Comparison of ENCODE assay signal across 8 cellular contexts in the genomic region with DNA sequence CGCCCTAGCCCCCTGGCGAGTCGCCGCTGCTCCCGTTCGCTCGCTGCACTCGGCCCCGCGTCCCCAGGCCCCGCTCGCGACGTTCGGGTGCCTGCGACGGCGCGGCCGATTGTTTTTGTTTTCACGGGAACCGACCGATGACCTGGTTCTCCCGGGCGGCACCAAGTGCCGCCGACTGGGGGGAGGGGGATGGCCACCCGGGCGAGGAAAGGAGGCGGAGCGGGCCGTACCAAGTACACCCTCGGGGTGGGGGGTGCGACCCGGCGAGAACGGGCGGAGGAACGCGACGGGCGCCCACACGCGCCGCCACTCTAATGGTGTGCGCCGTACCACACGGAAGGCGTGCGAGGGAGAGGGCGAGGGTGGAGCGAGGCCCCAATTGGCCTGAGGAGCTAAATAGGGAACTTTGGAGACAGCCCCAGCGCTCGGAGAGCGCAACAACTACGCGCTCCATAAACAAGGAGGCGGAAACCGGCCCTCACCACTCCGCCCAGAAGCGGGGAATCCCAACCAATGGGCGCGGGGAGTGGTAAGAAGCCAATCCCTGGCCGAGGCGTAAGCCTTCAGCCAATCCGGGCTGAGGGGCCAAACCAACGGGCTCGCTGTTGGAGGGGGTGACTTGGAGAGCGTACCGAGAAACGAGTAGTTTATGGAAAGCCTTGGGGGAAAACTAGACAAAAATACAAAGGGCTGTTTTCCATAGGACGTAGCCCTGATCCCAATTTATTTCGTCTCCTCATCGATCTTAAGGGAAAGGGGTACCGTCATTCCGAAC. TPM values are rescaled to one million over a fixed set of nuclear protein-coding genes. Genes with fewer than 3 reads are reported as not detected.
DNase-seq lines count a peak whose midpoint lies in the region; ATAC-seq and TF ChIP-seq lines count a peak whose summit lies in the region.
"Not testable (repeated sequence)": the region's sequence is repeated elsewhere in the genome, so short reads cannot be mapped to it uniquely, and the experiment has no call there.

No MANE protein-coding gene starts in this region.

- H3K79me1 ChIP-seq in IMR-90 (ENCODE audit: low read depth in 1 of 2, low read length in 2 of 2), result not testable (repeated sequence)

- not testable (repeated sequence) for H3K27me3 ChIP-seq in H7 (ENCODE audit: control insufficient read depth, insufficient read depth, low read length); IMR-90 (ENCODE audit: control insufficient read depth, insufficient read depth, low read length); iPS-20b (ENCODE audit: insufficient read depth, low read length); tibial artery

- H2AK5ac ChIP-seq in IMR-90 (ENCODE audit: low read depth, low read length), result not testable (repeated sequence)

- not testable (repeated sequence) for H2BK15ac ChIP-seq in IMR-90 (ENCODE audit: low read depth, low read length)

- H2BK20ac ChIP-seq in IMR-90 (ENCODE audit: low read depth, low read length), result peak overlapping the region; percentile 80; the same call in 1 of the 2 replicates

- not testable (repeated sequence) for TF ChIP-seq RAD21 in IMR-90 (IDR thresholded peaks at IDR 0.05; ENCODE audit: low read length)

- not testable (repeated sequence) for H4K91ac ChIP-seq in IMR-90 (ENCODE audit: insufficient read depth, low read depth, low read length)

- peak overlapping the region; percentile 68 for H3K4me3 ChIP-seq in H7 (ENCODE audit: insufficient read depth, low read depth, low read length)
- peak overlapping the region; percentile 99 for H3K4me3 ChIP-seq in IMR-90 (ENCODE audit: insufficient read depth, low read depth, low read length)
- peak overlapping the region; percentile 77 for H3K4me3 ChIP-seq in iPS-20b (ENCODE audit: low read length)
- H3K4me3 ChIP-seq in tibial artery, result peak overlapping the region; percentile 59 to 84

- dilution Hi-C loops in IMR-90 (cut with HindIII; ENCODE audit: low sequenced_read_pairs, unreplicated experiment), result not testable (repeated sequence)

- peak overlapping the region; percentile 88 for H2AFZ ChIP-seq in IMR-90 (replicated peaks; ENCODE audit: low read length, poor library complexity)

- not testable (repeated sequence) for H3K9me1 ChIP-seq in IMR-90 (ENCODE audit: insufficient read depth, low read length)

- H4K20me1 ChIP-seq in IMR-90 (ENCODE audit: insufficient read depth, low read length), result not testable (repeated sequence)

- not testable (repeated sequence) for H3K36me3 ChIP-seq in H7 (replicated peaks; ENCODE audit: control insufficient read depth, insufficient read depth, low read length); IMR-90 (ENCODE audit: control insufficient read depth, insufficient read depth, low read length); iPS-20b (ENCODE audit: insufficient read depth, low read depth, low read length); tibial artery

- DNase-seq in H7 (peak; percentile 80), IMR-90 (peak; percentile 85), cerebellum (ENCODE audit: low spot score) (peak; percentile 67), retina (peak; percentile 94), tibial artery (peak; percentile 91 to 97)
- DNase-seq in activated CD4-positive, alpha-beta T cell treated with anti-CD3 and anti-CD28 coated beads, Interleukin-2, amount 50 U/mL, for 24 hours (ENCODE audit: low read depth in 1 of 2, low spot score in 1 of 2), result peak; percentile 84 to 85

- H3K56ac ChIP-seq in IMR-90 (ENCODE audit: extremely low read depth, insufficient read depth, low read length), result peak overlapping the region; percentile 76

- H3K4me2 ChIP-seq in IMR-90 (ENCODE audit: low read depth, low read length), result peak overlapping the region; percentile 94; the same call in 1 of the 2 replicates

- not testable (repeated sequence) for H3K4me1 ChIP-seq in IMR-90 (ENCODE audit: control insufficient read depth, insufficient read depth, low read length); iPS-20b (ENCODE audit: insufficient read depth, low read length); tibial artery

- peak overlapping the region; percentile 99 for H4K5ac ChIP-seq in IMR-90 (ENCODE audit: low read depth, low read length)

- intact Hi-C loops in IMR-90 (cut with micrococcal nuclease); tibial artery (cut with DNase I; ENCODE audit: low total_unique reads): not testable (repeated sequence)

- H2BK120ac ChIP-seq in IMR-90 (ENCODE audit: low read depth, low read length), result peak overlapping the region; percentile 92

- not testable (repeated sequence) for TF ChIP-seq CTCF in IMR-90 (conservative IDR thresholded peaks at IDR 0.05; ENCODE audit: low read depth, low read length); tibial artery (IDR thresholded peaks at IDR 0.05)

- peak; percentile 95 for ATAC-seq in IMR-90 (ENCODE audit: low read depth)

- not testable (repeated sequence) for BruUV-seq in IMR-90 (replicated peaks; lab: Mats Ljungman, UMichigan)

- WGBS in IMR-90 (ENCODE audit: extremely low coverage in 2 of 2, insufficient read length in 1 of 2), 2 experiments, result 0% methylated on average over 2 of the region's 76 CpGs; no CpG with 5 or more reads in 1 of the 2 experiments

- H3K14ac ChIP-seq in IMR-90 (replicated peaks; ENCODE audit: low read depth, low read length), result peak overlapping the region; percentile 99

- POLR2A ChIA-PET in IMR-90 (lab: Charles Lee; ENCODE audit: unreplicated experiment), result not testable (repeated sequence)

- in situ Hi-C loops in IMR-90 (cut with MboI; ENCODE audit: low sequenced_read_pairs), result not testable (repeated sequence)

- peak; percentile 47 for TF ChIP-seq POLR2A in GM10847 (IDR thresholded peaks at IDR 0.05; ENCODE audit: extremely low read depth, insufficient read length)
- not testable (repeated sequence) for TF ChIP-seq POLR2A in IMR-90 (IDR thresholded peaks at IDR 0.05; ENCODE audit: low read depth, low read length)

- H3K27ac ChIP-seq in IMR-90 (ENCODE audit: insufficient read depth, low read length), result peak overlapping the region; percentile 95
- not testable (repeated sequence) for H3K27ac ChIP-seq in iPS-20b (ENCODE audit: low read length)
- peak overlapping the region; percentile 93 to 95 for H3K27ac ChIP-seq in tibial artery

- CTCF ChIA-PET in IMR-90 (lab: Yijun Ruan, JAX), result not testable (repeated sequence)

- not testable (repeated sequence) for H3K9me3 ChIP-seq in IMR-90 (ENCODE audit: control insufficient read depth, insufficient read depth, low read length); iPS-20b (ENCODE audit: insufficient read depth, low read depth, low read length); tibial artery

- peak overlapping the region; percentile 95 for H3K23ac ChIP-seq in IMR-90 (ENCODE audit: low read depth, low read length)

- H2AK9ac ChIP-seq in IMR-90 (replicated peaks; ENCODE audit: low read depth, low read length, poor library complexity), result not testable (repeated sequence)

- H3K9ac ChIP-seq in IMR-90 (ENCODE audit: low read depth, low read length), result peak overlapping the region; percentile 87
- peak overlapping the region; percentile 79 for H3K9ac ChIP-seq in iPS-20b (ENCODE audit: low read depth, low read length)

- peak overlapping the region; percentile 99 for H3K18ac ChIP-seq in IMR-90 (ENCODE audit: low read depth, low read length)

- peak overlapping the region; percentile 92 to 100 for H4K8ac ChIP-seq in IMR-90 (ENCODE audit: low read depth in 2 of 2, low read length in 2 of 2)

- peak overlapping the region; percentile 98 for H3K4ac ChIP-seq in IMR-90 (ENCODE audit: low read depth, low read length)

- H2BK5ac ChIP-seq in IMR-90 (ENCODE audit: low read depth, low read length, poor library complexity, severe bottlenecking), result peak overlapping the region; percentile 88

TF ChIP-seq in IMR-90, 13 proteins besides CTCF, POLR2A, EP300 and RAD21:
- TF ChIP-seq BHLHE40 (IDR thresholded peaks at IDR 0.05; ENCODE audit: low read depth, low read length), result peak; percentile 71; the same call in 1 of the 2 replicates
TF ChIP-seq in IMR-90: peak in this region for 1; not testable (repeated sequence) for 12.

RNA-seq across cellular contexts. Expression of a gene that starts 54.8 kb away (rescaled TPM):
- total RNA-seq in H7 (2014; rRNA removed; shearing (Covaris generic)), result 0.33 TPM in 1 of 2 replicates, not detected in the other
- total RNA-seq in IMR-90 (2012; rRNA removed) (0.18 and 0.28 TPM in 2 replicates), cerebellum (13.8 TPM)
- polyA plus RNA-seq in IMR-90 (2012; rRNA removed), result 0.19 and 0.26 TPM in 2 replicates
- not detected in 2 replicates for polyA plus RNA-seq in IMR-90 (2012; cell fraction: cytosol; rRNA removed)
- 0.11 and 2.4 TPM in 2 replicates for polyA plus RNA-seq in IMR-90 (2012; cell fraction: nucleus; rRNA removed; ENCODE audit: low replicate concordance)

Comparison
In these comparisons a context has a peak if more than half of its experiments do, and no peak if none do; other contexts are left out.
1. RNA of a gene that starts 54.8 kb away (total RNA-seq): 13.8 TPM in cerebellum (single experiment); 0.18 to 0.28 TPM in IMR-90 and 0.33 TPM in H7; every median in the first group is over 10 times any median in the second.
2. Peak in every context shown above with its lines, with median percentiles within 50 percentile points of each other: DNase-seq and H3K4me3 ChIP-seq.